8 cellular contexts compared by ENCODE assay signal in the genomic region with DNA sequence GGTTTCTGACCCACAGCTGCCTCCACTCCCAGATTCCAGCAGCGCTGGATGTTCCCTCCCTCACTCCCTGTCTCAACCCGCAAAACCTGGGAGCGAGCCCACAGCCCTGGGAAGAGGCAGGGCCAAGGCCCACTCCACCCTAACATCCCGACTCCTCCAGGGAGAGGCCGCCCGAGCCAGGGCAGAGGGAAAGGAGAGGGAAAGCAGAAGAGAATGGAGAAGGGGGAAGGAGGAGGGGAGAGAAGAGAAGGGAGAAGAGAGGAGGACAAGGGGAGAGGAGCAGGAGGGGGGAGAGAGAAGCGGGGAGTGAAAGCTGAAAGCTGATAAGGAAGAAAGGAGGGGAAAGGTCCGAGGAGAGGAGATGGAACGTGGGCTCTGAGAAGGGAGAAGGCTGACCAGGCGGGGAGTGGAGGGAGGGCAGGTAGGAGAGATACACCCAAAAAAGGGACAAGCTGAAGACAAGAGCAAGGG.
A peak's percentile ranks its signal among the peaks of the same experiment; 100 is the strongest.
DNase-seq lines count a peak whose midpoint lies in the region; ATAC-seq and TF ChIP-seq lines count a peak whose summit lies in the region.

No MANE protein-coding gene starts in this region.

- peaks cover 49% of the 10 kb centered on the region for H3K4me1 Mint-ChIP-seq in neural progenitor cell

- H3K27me3 ChIP-seq in BLaER1 treated with 17β-estradiol and CSF1 and Interleukin-3, amounts not matched to agents 10 nM and 100 nM: peaks cover 33 to 98% (median 89%) of the 10 kb centered on the region in 11 experiments
- H3K27me3 ChIP-seq in OCI-LY3 (ENCODE audit: low read depth, low read length) (no peaks in the 10 kb centered on the region), esophagus muscularis mucosa (no peaks in the 10 kb centered on the region), neural progenitor cell (no peaks in the 10 kb centered on the region)

- peaks cover 0 to 14% (median 0%) of the 10 kb centered on the region in 11 experiments; a peak in 4 of 22 replicates for H4K20me1 ChIP-seq in BLaER1 treated with 17β-estradiol and CSF1 and Interleukin-3, amounts not matched to agents 10 nM and 100 nM
- H4K20me1 ChIP-seq in OCI-LY3 (ENCODE audit: insufficient read depth, low read length): no peaks in the 10 kb centered on the region
- H4K20me1 ChIP-seq in neural progenitor cell (ENCODE audit: low read depth): no peaks in the 10 kb centered on the region

- no peaks in the 10 kb centered on the region for H3K36me3 ChIP-seq in BLaER1 treated with 17β-estradiol and CSF1 and Interleukin-3, amounts not matched to agents 10 nM and 100 nM
- no peaks in the 10 kb centered on the region for H3K36me3 ChIP-seq in OCI-LY3 (replicated peaks; ENCODE audit: low read depth, low read length)
- no peaks in the 10 kb centered on the region for H3K36me3 ChIP-seq in esophagus muscularis mucosa
- no peaks in the 10 kb centered on the region for H3K36me3 ChIP-seq in neural progenitor cell

- H3K9me3 ChIP-seq in BLaER1 treated with 17β-estradiol and CSF1 and Interleukin-3, amounts not matched to agents 10 nM and 100 nM (replicated peaks in 1 of 11): no peaks in the 10 kb centered on the region
- H3K9me3 ChIP-seq in OCI-LY3 (ENCODE audit: insufficient read depth, low read length) (no peaks in the 10 kb centered on the region), esophagus muscularis mucosa (no peaks in the 10 kb centered on the region), neural progenitor cell (ENCODE audit: low read depth) (no peaks in the 10 kb centered on the region)

- peaks cover 4% of the 10 kb centered on the region for H3K9me3 Mint-ChIP-seq in neural progenitor cell

- 40% methylated on average over 8 of the region's 10 CpGs for WGBS in esophagus muscularis mucosa

- H3K4me3 Mint-ChIP-seq in neural progenitor cell: peak overlapping the region; percentile 69

- intact Hi-C loops in esophagus muscularis mucosa (cut with DNase I): loop anchor here (2.0 to 10.0 kb wide), 3 partner anchors 191 to 1091 kb away; a partner anchor contains a TSS

- DNase-seq in esophagus muscularis mucosa (ENCODE audit: extremely low spot score) (no peak), neural progenitor cell (ENCODE audit: low spot score) (peak; percentile 35), caudate nucleus (lab: John Stamatoyannopoulos, UW) (no peak), HPDE6-E6E7 (ENCODE audit: extremely low spot score) (no peak)

- no peaks in the 10 kb centered on the region for H3K36me3 Mint-ChIP-seq in neural progenitor cell

- H3K27me3 Mint-ChIP-seq in neural progenitor cell (ENCODE audit: insufficient read depth, low read depth): peaks cover 11% of the 10 kb centered on the region

- H3K9ac ChIP-seq in BLaER1 treated with 17β-estradiol and CSF1 and Interleukin-3, amounts not matched to agents 10 nM and 100 nM: peak overlapping the region in 7 of 11 experiments; percentile 30 to 63 (median 44); a peak in 7 of 22 replicates
- peak overlapping the region; percentile 74 for H3K9ac ChIP-seq in OCI-LY3 (ENCODE audit: low read length)
- no peak overlapping the region for H3K9ac ChIP-seq in neural progenitor cell

- H3K79me2 ChIP-seq in OCI-LY3 (ENCODE audit: low read length) (no peaks in the 10 kb centered on the region), neural progenitor cell (ENCODE audit: low read depth) (no peaks in the 10 kb centered on the region)

- H3K27ac ChIP-seq in BLaER1 treated with 17β-estradiol and CSF1 and Interleukin-3, amounts not matched to agents 10 nM and 100 nM: no peak overlapping the region
- no peak overlapping the region for H3K27ac ChIP-seq in OCI-LY3 (ENCODE audit: low read length)
- H3K27ac ChIP-seq in esophagus muscularis mucosa (replicated peaks in 1 of 4): peak overlapping the region; percentile 28 to 72 (median 68)
- H3K27ac ChIP-seq in neural progenitor cell: no peak overlapping the region
- H3K27ac ChIP-seq in caudate nucleus (ENCODE audit: low read depth, low read length): no peak overlapping the region

- peak overlapping the region in 9 of 10 experiments; percentile 15 to 55 (median 40); a peak in 14 of 20 replicates for H3K4me3 ChIP-seq in BLaER1 treated with 17β-estradiol and CSF1 and Interleukin-3, amounts not matched to agents 10 nM and 100 nM
- H3K4me3 ChIP-seq in OCI-LY3 (ENCODE audit: low read length) (peak overlapping the region; percentile 89), esophagus muscularis mucosa (peak overlapping the region; percentile 47 to 59 (median 50)), neural progenitor cell (no peak overlapping the region)

- ATAC-seq in GM18867 (IDR thresholded peaks at IDR 0.05; ENCODE audit: unreplicated experiment): no peak
- no peak for ATAC-seq in GM18858 (IDR thresholded peaks at IDR 0.05; ENCODE audit: unreplicated experiment)

- H3F3A ChIP-seq in neural progenitor cell (ENCODE audit: low read depth): peaks cover 4% of the 10 kb centered on the region

- peak overlapping the region; percentile 28 to 73 (median 60); a peak in 21 of 22 replicates for H3K4me2 ChIP-seq in BLaER1 treated with 17β-estradiol and CSF1 and Interleukin-3, amounts not matched to agents 10 nM and 100 nM
- peak overlapping the region; percentile 82 for H3K4me2 ChIP-seq in OCI-LY3 (ENCODE audit: low read length)
- peak overlapping the region; percentile 69 for H3K4me2 ChIP-seq in neural progenitor cell

- TF ChIP-seq CTCF in OCI-LY3 (IDR thresholded peaks at IDR 0.05; ENCODE audit: low read depth, low read length): no peak
- no peak for TF ChIP-seq CTCF in esophagus muscularis mucosa (IDR thresholded peaks at IDR 0.05)
- TF ChIP-seq CTCF in neural progenitor cell (IDR thresholded peaks at IDR 0.05): no peak

- H3K4me1 ChIP-seq in BLaER1 treated with 17β-estradiol and CSF1 and Interleukin-3, amounts not matched to agents 10 nM and 100 nM: peaks cover 0 to 27% (median 10%) of the 10 kb centered on the region in 10 experiments; a peak in 10 of 20 replicates
- H3K4me1 ChIP-seq in OCI-LY3 (ENCODE audit: low read length): peaks cover 5% of the 10 kb centered on the region; the same call in 1 of the 2 replicates
- H3K4me1 ChIP-seq in esophagus muscularis mucosa: peaks cover 6 to 33% (median 24%) of the 10 kb centered on the region in 4 donors
- H3K4me1 ChIP-seq in neural progenitor cell: peaks cover 11% of the 10 kb centered on the region

- peak overlapping the region; percentile 83 for H2AFZ ChIP-seq in OCI-LY3 (ENCODE audit: low read depth, low read length)
- no peak overlapping the region for H2AFZ ChIP-seq in neural progenitor cell (replicated peaks)

- no peak for TF ChIP-seq POLR2A in esophagus muscularis mucosa (IDR thresholded peaks at IDR 0.05; ENCODE audit: low read depth)

- no peak overlapping the region for H3K27ac Mint-ChIP-seq in neural progenitor cell

- no peak for TF ChIP-seq EP300 in esophagus muscularis mucosa (IDR thresholded peaks at IDR 0.05)

Comparison
In these comparisons a context has a peak if more than half of its experiments do, and no peak if none do; other contexts are left out.
1. H3K27ac ChIP-seq: peak in esophagus muscularis mucosa (4 of 4); none in BLaER1 treated with 17β-estradiol and CSF1 and Interleukin-3, amounts not matched to agents 10 nM and 100 nM (0 of 11), OCI-LY3 (single experiment), neural progenitor cell (single experiment) and caudate nucleus (single experiment).
2. Peak in every context shown above with its lines, with median percentiles within 50 percentile points of each other: H3K4me2 ChIP-seq.